ENCODE assay signal across 12 cellular contexts in the genomic region with DNA sequence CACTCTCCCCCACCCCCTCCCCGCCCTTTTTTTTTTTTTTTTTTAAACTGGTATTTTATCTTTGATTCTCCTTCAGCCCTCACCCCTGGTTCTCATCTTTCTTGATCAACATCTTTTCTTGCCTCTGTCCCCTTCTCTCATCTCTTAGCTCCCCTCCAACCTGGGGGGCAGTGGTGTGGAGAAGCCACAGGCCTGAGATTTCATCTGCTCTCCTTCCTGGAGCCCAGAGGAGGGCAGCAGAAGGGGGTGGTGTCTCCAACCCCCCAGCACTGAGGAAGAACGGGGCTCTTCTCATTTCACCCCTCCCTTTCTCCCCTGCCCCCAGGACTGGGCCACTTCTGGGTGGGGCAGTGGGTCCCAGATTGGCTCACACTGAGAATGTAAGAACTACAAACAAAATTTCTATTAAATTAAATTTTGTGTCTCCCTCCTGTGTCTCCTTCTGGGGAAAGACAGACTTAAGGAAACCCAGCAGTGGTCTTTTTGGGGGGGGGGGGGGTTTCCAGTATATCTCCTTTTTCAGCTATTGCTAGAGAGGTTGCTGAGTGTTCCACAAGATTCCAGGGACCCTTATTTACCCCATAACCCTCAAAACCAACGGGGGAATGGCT. TPM values are rescaled to one million over a fixed set of nuclear protein-coding genes. Genes with fewer than 3 reads are reported as not detected.
DNase-seq lines count a peak whose midpoint lies in the region; ATAC-seq and TF ChIP-seq lines count a peak whose summit lies in the region.
"Had no signal": no experiment of that assay in that cellular context is flagged by ENCODE, and none has a peak within 500 bp of the region (broad histone marks: within the 10 kb centered on the region; RNA-seq: fewer than 3 reads in every experiment).

No MANE protein-coding gene starts in this region.

- no peak for TF ChIP-seq RAD21 in HCT116 (IDR thresholded peaks at IDR 0.05; ENCODE audit: low read depth)

- no peak for TF ChIP-seq POLR2A in HCT116 (IDR thresholded peaks at IDR 0.05; ENCODE audit: borderline replicate concordance, extremely low read depth, insufficient read depth, insufficient read length)

- CTCF ChIA-PET in HCT116 (lab: Charles Lee), result interaction anchor here (0.6 kb wide), 1 partner anchor 1187 kb away, joined by 3 read pairs; no protein-coding TSS in a partner anchor

- peaks cover 74% of the 10 kb centered on the region for H4K20me1 ChIP-seq in BLaER1
- no peaks in the 10 kb centered on the region for H4K20me1 ChIP-seq in HCT116 (ENCODE audit: insufficient read depth)

- H3K27me3 ChIP-seq in BLaER1 (no peaks in the 10 kb centered on the region), HCT116 (ENCODE audit: insufficient read depth, low read length) (no peaks in the 10 kb centered on the region), heart right ventricle (no peaks in the 10 kb centered on the region)
- H3K27me3 ChIP-seq: dorsolateral prefrontal cortex had no signal

- 78 to 82% methylated on average over 3 of the region's 3 CpGs for WGBS in heart right ventricle, 2 donors

- intact Hi-C loops in HCT116 (cut with micrococcal nuclease), result no loop called here
- intact Hi-C loops in natural killer cell (cut with micrococcal nuclease), result no loop called here
- intact Hi-C loops in heart right ventricle (cut with DNase I), result no loop called here

- peak overlapping the region; percentile 95 for H3K27ac Mint-ChIP-seq in activated naive CD8-positive, alpha-beta T cell treated with anti-CD3 and anti-CD28 coated beads, Interleukin-2, amount 50 U/mL, for 24 hours
- H3K27ac Mint-ChIP-seq in natural killer cell, result peak overlapping the region; percentile 94

- peaks cover 2% of the 10 kb centered on the region for H3K27me3 Mint-ChIP-seq in activated naive CD8-positive, alpha-beta T cell treated with anti-CD3 and anti-CD28 coated beads, Interleukin-2, amount 50 U/mL, for 24 hours
- H3K27me3 Mint-ChIP-seq in natural killer cell (ENCODE audit: low read depth in 2 of 2), result no peaks in the 10 kb centered on the region

- H3K9me3 ChIP-seq in BLaER1 (no peaks in the 10 kb centered on the region), HCT116 (ENCODE audit: control insufficient read depth in 1 of 2, insufficient read depth in 1 of 2, low read depth in 1 of 2, low read length in 2 of 2) (no peaks in the 10 kb centered on the region), heart right ventricle (no peaks in the 10 kb centered on the region)

- peaks cover 73% of the 10 kb centered on the region for H3K79me2 ChIP-seq in HCT116 (ENCODE audit: insufficient read depth, low read length)

- H2AFZ ChIP-seq in HCT116 (ENCODE audit: low read depth, low read length, poor library complexity, severe bottlenecking), result no peak overlapping the region
- H2AFZ ChIP-seq: parathyroid adenoma had no signal

- no peak for DNase-seq in HCT116 (ENCODE audit: low read depth, low spot score)
- no peak for DNase-seq in activated naive CD8-positive, alpha-beta T cell treated with anti-CD3 and anti-CD28 coated beads, Interleukin-2, amount 50 U/mL, for 24 hours
- no peak for DNase-seq in natural killer cell
- no peak for DNase-seq in NCI-H128 (lab: John Stamatoyannopoulos, UW; ENCODE audit: unreplicated experiment)
- DNase-seq in heart right ventricle, result no peak
- DNase-seq in nucleus accumbens (lab: John Stamatoyannopoulos, UW), result no peak
- DNase-seq: activated CD8-positive, alpha-beta memory T cell treated with anti-CD3 and anti-CD28 coated beads for 24 hours; dorsolateral prefrontal cortex; NCI-H1092 had no signal

- H3K4me3 ChIP-seq in BLaER1 (no peak overlapping the region), HCT116 (replicated peaks in 1 of 2; ENCODE audit: low read depth in 1 of 2, low read length in 2 of 2) (no peak overlapping the region), heart right ventricle (no peak overlapping the region)

- BruUV-seq in HCT116 (replicated peaks; lab: Mats Ljungman, UMichigan), result no TSS peak

- H3K9ac ChIP-seq in BLaER1 (no peak overlapping the region), HCT116 (ENCODE audit: low read length) (no peak overlapping the region)
- H3K9ac ChIP-seq: parathyroid adenoma had no signal

- H3K36me3 Mint-ChIP-seq in activated naive CD8-positive, alpha-beta T cell treated with anti-CD3 and anti-CD28 coated beads, Interleukin-2, amount 50 U/mL, for 24 hours (ENCODE audit: low read depth), result peaks cover 81% of the 10 kb centered on the region
- no peaks in the 10 kb centered on the region for H3K36me3 Mint-ChIP-seq in natural killer cell

- no peak overlapping the region for H3K27ac ChIP-seq in BLaER1
- peak overlapping the region; percentile 76; the same call in 1 of the 2 replicates for H3K27ac ChIP-seq in HCT116 (ENCODE audit: low read depth, low read length)
- H3K27ac ChIP-seq in heart right ventricle, result peak overlapping the region in 2 of 10 donors; percentile 95 to 98
- H3K27ac ChIP-seq: parathyroid adenoma had no signal

- H3K4me1 ChIP-seq in BLaER1, result peaks cover 84% of the 10 kb centered on the region
- peaks cover 8 to 38% of the 10 kb centered on the region in 2 experiments; a peak in 3 of 4 replicates for H3K4me1 ChIP-seq in HCT116 (ENCODE audit: control insufficient read depth in 1 of 2, insufficient read depth in 2 of 2, low read length in 2 of 2)
- H3K4me1 ChIP-seq in heart right ventricle, result peaks cover 11 to 82% (median 48%) of the 10 kb centered on the region in 9 donors

- POLR2A ChIA-PET in HCT116 (lab: Charles Lee), result no interaction called here

- H3K4me2 ChIP-seq in BLaER1 (peak overlapping the region; percentile 65), HCT116 (ENCODE audit: low read length) (no peak overlapping the region)

- ATAC-seq in HCT116 (no peak), natural killer cell (no peak), heart right ventricle (no peak), HG02840 (IDR thresholded peaks at IDR 0.05; ENCODE audit: low FRiP score, unreplicated experiment) (no peak)
- ATAC-seq in activated naive CD8-positive, alpha-beta T cell treated with anti-CD3 and anti-CD28 coated beads, Interleukin-2, amount 50 U/mL, for 24 hours, result no peak

- TF ChIP-seq CTCF in HCT116 (IDR thresholded peaks at IDR 0.05 in 2 of 3, conservative IDR thresholded peaks at IDR 0.05 in 1 of 3; ENCODE audit: borderline replicate concordance in 1 of 3, insufficient read depth in 1 of 3, low read depth in 2 of 3, low read length in 2 of 3), result no peak
- no peak for TF ChIP-seq CTCF in natural killer cell (IDR thresholded peaks at IDR 0.05)
- no peak for TF ChIP-seq CTCF in heart right ventricle (IDR thresholded peaks at IDR 0.05)

- peak overlapping the region; percentile 91 for H3K4me3 Mint-ChIP-seq in activated naive CD8-positive, alpha-beta T cell treated with anti-CD3 and anti-CD28 coated beads, Interleukin-2, amount 50 U/mL, for 24 hours
- H3K4me3 Mint-ChIP-seq in natural killer cell, result no peak overlapping the region

- RAD21 ChIA-PET in HCT116 (lab: Charles Lee; ENCODE audit: low non-redundant PET in 1 of 2, low total read pairs in 2 of 2, uncharacterized antibody in 2 of 2, unreplicated experiment in 2 of 2), result no interaction called here

- no peaks in the 10 kb centered on the region for H3K9me3 Mint-ChIP-seq in activated naive CD8-positive, alpha-beta T cell treated with anti-CD3 and anti-CD28 coated beads, Interleukin-2, amount 50 U/mL, for 24 hours
- H3K9me3 Mint-ChIP-seq in natural killer cell, result no peaks in the 10 kb centered on the region

- peaks cover 85% of the 10 kb centered on the region for H3K36me3 ChIP-seq in BLaER1
- H3K36me3 ChIP-seq in HCT116 (ENCODE audit: control insufficient read depth in 1 of 2, insufficient read depth in 2 of 2, low read length in 2 of 2), result peaks cover 39 to 60% of the 10 kb centered on the region in 2 experiments
- peaks cover 6 to 82% (median 60%) of the 10 kb centered on the region in 9 donors for H3K36me3 ChIP-seq in heart right ventricle

- H3K4me1 Mint-ChIP-seq in activated naive CD8-positive, alpha-beta T cell treated with anti-CD3 and anti-CD28 coated beads, Interleukin-2, amount 50 U/mL, for 24 hours, result peaks cover 75% of the 10 kb centered on the region
- peaks cover 45 to 49% of the 10 kb centered on the region in 2 donors for H3K4me1 Mint-ChIP-seq in natural killer cell

- H3K9me2 ChIP-seq in HCT116 (ENCODE audit: insufficient read depth), result no peaks in the 10 kb centered on the region

TF ChIP-seq in HCT116, 20 proteins besides CTCF, POLR2A, EP300 and RAD21:
- no peak for TF ChIP-seq JUND (IDR thresholded peaks at IDR 0.05)
- TF ChIP-seq, protein P1, sequence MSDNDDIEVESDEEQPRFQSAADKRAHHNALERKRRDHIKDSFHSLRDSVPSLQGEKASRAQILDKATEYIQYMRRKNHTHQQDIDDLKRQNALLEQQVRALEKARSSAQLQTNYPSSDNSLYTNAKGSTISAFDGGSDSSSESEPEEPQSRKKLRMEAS (IDR thresholded peaks at IDR 0.05), result no peak
- TF ChIP-seq CEBPB (IDR thresholded peaks at IDR 0.05; ENCODE audit: low read depth), result no peak
- TF ChIP-seq EZH2phosphoT487 (IDR thresholded peaks at IDR 0.05; ENCODE audit: borderline replicate concordance), result no peak
- no peak for TF ChIP-seq POLR2AphosphoS5 (IDR thresholded peaks at IDR 0.05; ENCODE audit: low read depth, low read length)
TF ChIP-seq in HCT116: peak in this region for 0.

RNA-seq across cellular contexts. Expression of a gene that starts 1.5 kb away (rescaled TPM):
- total RNA-seq in HCT116 (2021; ENCODE audit: unreplicated experiment) (163 TPM), natural killer cell (10 to 100 TPM; 79.2 to 81.2 (median 80.3) TPM), heart right ventricle (100 to 1,000 TPM; 138 to 201 (median 148) TPM)
- 245 and 256 TPM in 2 replicates for polyA plus RNA-seq in HCT116 (2012)
- polyA plus RNA-seq in heart right ventricle, result 100 to 1,000 TPM; 187 to 289 TPM

RNA-seq across cellular contexts. Expression of a gene that starts 5.8 kb away (rescaled TPM):
- total RNA-seq in HCT116 (2021; ENCODE audit: unreplicated experiment) (739 TPM), natural killer cell (100 to 1,000 TPM; 588 to 813 (median 763) TPM), heart right ventricle (100 to 1,000 TPM; 265 to 683 (median 348) TPM)
- polyA plus RNA-seq in HCT116 (2012), result 660 and 681 TPM in 2 replicates
- 100 to 1,000 TPM; 197 to 830 TPM for polyA plus RNA-seq in heart right ventricle

RNA-seq across cellular contexts. Expression of a gene that starts 10.7 kb away (rescaled TPM):
- 129 TPM for total RNA-seq in HCT116 (2021; ENCODE audit: unreplicated experiment)
- 101 and 112 TPM in 2 replicates for polyA plus RNA-seq in HCT116 (2012)
- 10 to 100 TPM; 29.3 to 34.5 (median 32.0) TPM for total RNA-seq in natural killer cell
- total RNA-seq in heart right ventricle, result 10 to 100 TPM; 31.0 to 53.0 (median 38.5) TPM
- 10 to 100 TPM; 23.2 to 81.4 TPM for polyA plus RNA-seq in heart right ventricle

RNA-seq across cellular contexts. Expression of a gene that starts 12.9 kb away (rescaled TPM):
- total RNA-seq in HCT116 (2021; ENCODE audit: unreplicated experiment), result 35.9 TPM
- polyA plus RNA-seq in HCT116 (2012), result 44.5 and 55.5 TPM in 2 replicates
- total RNA-seq in natural killer cell, result 1 to 10 TPM; 5.3 to 7.1 (median 5.7) TPM
- 10 to 100 TPM; 18.4 to 33.9 (median 20.9) TPM for total RNA-seq in heart right ventricle
- 100 to 1,000 TPM; 120 to 237 TPM for polyA plus RNA-seq in heart right ventricle

RNA-seq across cellular contexts. Expression of a gene that starts 25.1 kb away (rescaled TPM):
- total RNA-seq in HCT116 (2021; ENCODE audit: unreplicated experiment) (0.25 TPM), natural killer cell (1 to 10 TPM in 1 of 3 donors, under 1 TPM in 2; 0.88 to 2.2 (median 0.92) TPM), heart right ventricle (under 1 TPM in 1 of 10 donors, not detected in 9; 0.21 TPM)
- polyA plus RNA-seq in HCT116 (2012), result 0.29 and 0.77 TPM in 2 replicates
- under 1 TPM; 0.10 to 0.22 TPM for polyA plus RNA-seq in heart right ventricle
